In genomic region chr20:55255016-55255415, GRCh38 we compare ENCODE assay signal across 27 cellular contexts.
DNase-seq lines count a peak whose midpoint lies in the region; ATAC-seq, FAIRE-seq and TF ChIP-seq lines count a peak whose summit lies in the region.
"Had no signal": no experiment of that assay in that cellular context is flagged by ENCODE, and none has a peak within 500 bp of the region (broad histone marks: within the 10 kb centered on the region; RNA-seq: fewer than 3 reads in every experiment).

No MANE protein-coding gene starts in this region.

- H3K9ac ChIP-seq in stomach smooth muscle (ENCODE audit: low read length in 2 of 2), result no peak overlapping the region
- H3K9ac ChIP-seq: BLaER1 had no signal

- no peak for DNase-seq in heart left ventricle
- DNase-seq in heart right ventricle, result no peak
- no peak for DNase-seq in HTR-8/SVneo (ENCODE audit: insufficient read length, low spot score)
- DNase-seq in RWPE2 (ENCODE audit: low spot score), result peak; percentile 70
- DNase-seq in esophagus muscularis mucosa (ENCODE audit: extremely low spot score), result no peak
- DNase-seq in amygdala (lab: John Stamatoyannopoulos, UW), result no peak
- DNase-seq: 8988T; ACHN; BE2C; C1 segment of cervical spinal cord; CD4-positive, alpha-beta memory T cell; CD4-positive, CD25-positive, alpha-beta regulatory T cell; CD8-positive, alpha-beta memory T cell; COR-L47; DMS 273 treated with DMSO at 0.1 percent for 48 hours; DMS153; DMS53; DMS79; DND-41; EL; GDM1 had no signal

- H3K27ac ChIP-seq in heart left ventricle (peak overlapping the region in 7 of 12 donors; percentile 12 to 79 (median 68)), heart right ventricle (peak overlapping the region in 5 of 10 donors; percentile 46 to 75 (median 71)), RWPE2 (ENCODE audit: poor library complexity, severe bottlenecking) (no peak overlapping the region), stomach smooth muscle (ENCODE audit: low read length) (peak overlapping the region; percentile 64), esophagus muscularis mucosa (replicated peaks in 1 of 4) (no peak overlapping the region)
- H3K27ac ChIP-seq: BLaER1 had no signal

- H3K36me3 ChIP-seq in heart left ventricle, result no peaks in the 10 kb centered on the region
- no peaks in the 10 kb centered on the region for H3K36me3 ChIP-seq in heart right ventricle
- H3K36me3 ChIP-seq in RWPE2 (ENCODE audit: low read depth), result no peaks in the 10 kb centered on the region
- H3K36me3 ChIP-seq in stomach smooth muscle (ENCODE audit: control insufficient read depth in 2 of 2, insufficient read depth in 2 of 2, low read length in 2 of 2), result no peaks in the 10 kb centered on the region
- H3K36me3 ChIP-seq in esophagus muscularis mucosa, result no peaks in the 10 kb centered on the region
- H3K36me3 ChIP-seq: BE2C, BLaER1 had no signal

- no peaks in the 10 kb centered on the region for H3K9me3 ChIP-seq in heart left ventricle
- no peaks in the 10 kb centered on the region for H3K9me3 ChIP-seq in heart right ventricle
- H3K9me3 ChIP-seq in RWPE2 (ENCODE audit: severe bottlenecking), result no peaks in the 10 kb centered on the region
- H3K9me3 ChIP-seq in stomach smooth muscle (ENCODE audit: control insufficient read depth in 2 of 2, low read length in 2 of 2), result no peaks in the 10 kb centered on the region
- no peaks in the 10 kb centered on the region for H3K9me3 ChIP-seq in esophagus muscularis mucosa
- H3K9me3 ChIP-seq: BE2C, BLaER1 had no signal

- FAIRE-seq in HTR-8/SVneo (lab: Jason Lieb, UNC), result peak; percentile 70
- FAIRE-seq: A204.1, GM12878, GM12892, GM18507 had no signal

- ATAC-seq in heart left ventricle (no peak), heart right ventricle (no peak), RWPE2 (ENCODE audit: low read depth) (no peak)
- ATAC-seq: GM12878 had no signal

- TF ChIP-seq EP300 in esophagus muscularis mucosa (IDR thresholded peaks at IDR 0.05), result no peak

- TF ChIP-seq POLR2A in heart left ventricle (IDR thresholded peaks at IDR 0.05) (no peak), esophagus muscularis mucosa (IDR thresholded peaks at IDR 0.05; ENCODE audit: low read depth) (no peak)

- H3K27me3 ChIP-seq in heart left ventricle, result no peaks in the 10 kb centered on the region
- no peaks in the 10 kb centered on the region for H3K27me3 ChIP-seq in heart right ventricle
- no peaks in the 10 kb centered on the region for H3K27me3 ChIP-seq in RWPE2 (ENCODE audit: insufficient read depth, poor library complexity, severe bottlenecking)
- H3K27me3 ChIP-seq in stomach smooth muscle (ENCODE audit: control insufficient read depth in 1 of 2, insufficient read depth in 2 of 2, low read length in 2 of 2), result no peaks in the 10 kb centered on the region
- H3K27me3 ChIP-seq in esophagus muscularis mucosa, result no peaks in the 10 kb centered on the region
- H3K27me3 ChIP-seq: BE2C, BLaER1 had no signal

- H3K4me3 ChIP-seq in heart left ventricle, result no peak overlapping the region
- no peak overlapping the region for H3K4me3 ChIP-seq in heart right ventricle
- no peak overlapping the region for H3K4me3 ChIP-seq in RWPE2 (ENCODE audit: severe bottlenecking)
- H3K4me3 ChIP-seq in stomach smooth muscle (ENCODE audit: low read length in 2 of 2), result no peak overlapping the region
- H3K4me3 ChIP-seq in esophagus muscularis mucosa, result no peak overlapping the region
- H3K4me3 ChIP-seq: BLaER1, GM12878 had no signal

- intact Hi-C loops in heart left ventricle (cut with DNase I) (no loop called here), heart right ventricle (cut with DNase I) (loop anchor here in 1 of 10 donors (10.0 kb wide), 1 partner anchor 80 kb away; no protein-coding TSS in a partner anchor), esophagus muscularis mucosa (cut with DNase I) (no loop called here)

- H3K4me1 ChIP-seq in heart left ventricle, result peaks cover 0 to 34% (median 17%) of the 10 kb centered on the region in 12 donors
- peaks cover 11 to 39% (median 21%) of the 10 kb centered on the region in 9 donors for H3K4me1 ChIP-seq in heart right ventricle
- peaks cover 3% of the 10 kb centered on the region for H3K4me1 ChIP-seq in RWPE2 (ENCODE audit: insufficient read depth, poor library complexity, severe bottlenecking)
- peaks cover 24% of the 10 kb centered on the region for H3K4me1 ChIP-seq in stomach smooth muscle (ENCODE audit: control insufficient read depth, insufficient read depth, low read length)
- peaks cover 23 to 32% (median 26%) of the 10 kb centered on the region in 4 donors for H3K4me1 ChIP-seq in esophagus muscularis mucosa
- H3K4me1 ChIP-seq: BE2C, BLaER1 had no signal

- TF ChIP-seq CTCF in heart left ventricle (IDR thresholded peaks at IDR 0.05) (no peak), heart right ventricle (IDR thresholded peaks at IDR 0.05) (no peak), RWPE2 (IDR thresholded peaks at IDR 0.05; ENCODE audit: poor library complexity, severe bottlenecking) (no peak), esophagus muscularis mucosa (IDR thresholded peaks at IDR 0.05) (no peak)

- WGBS in heart left ventricle, 4 donors, result 87 to 89% (median 87%) methylated on average over 6 of the region's 6 CpGs
- 84 to 88% methylated on average over 6 of the region's 6 CpGs for WGBS in heart right ventricle, 2 donors
- 85% methylated on average over 5 of the region's 6 CpGs for WGBS in esophagus muscularis mucosa

Comparison
In these comparisons a context has a peak if more than half of its experiments do, and no peak if none do; other contexts are left out.
1. H3K27ac ChIP-seq: peak in heart left ventricle (7 of 12) and stomach smooth muscle (single experiment); none in RWPE2 (single experiment) and esophagus muscularis mucosa (0 of 4).